16 cellular contexts compared by ENCODE assay signal in genomic region chr2:8999802-9000201, GRCh38. TPM values are rescaled to one million over a fixed set of nuclear protein-coding genes. Genes with fewer than 3 reads are reported as not detected.
DNase-seq lines count a peak whose midpoint lies in the region; ATAC-seq and TF ChIP-seq lines count a peak whose summit lies in the region.
"Had no signal": no experiment of that assay in that cellular context is flagged by ENCODE, and none has a peak within 500 bp of the region (broad histone marks: within the 10 kb centered on the region; RNA-seq: fewer than 3 reads in every experiment).

No MANE protein-coding gene starts in this region.

- H3K27ac ChIP-seq in DOHH2 (ENCODE audit: low read depth, low read length) (no peak overlapping the region), epithelial cell of prostate (peak overlapping the region; percentile 2), right lobe of liver (no peak overlapping the region)
- H3K27ac ChIP-seq: HL-60, Peyer's patch had no signal

- H3K27me3 ChIP-seq in DOHH2 (ENCODE audit: control insufficient read depth, low read length): no peaks in the 10 kb centered on the region
- no peaks in the 10 kb centered on the region for H3K27me3 ChIP-seq in Loucy (ENCODE audit: insufficient read depth, low read length, poor library complexity, severe bottlenecking)
- no peaks in the 10 kb centered on the region for H3K27me3 ChIP-seq in mucosa of stomach (ENCODE audit: control insufficient read depth, insufficient read depth, low read length)
- no peaks in the 10 kb centered on the region for H3K27me3 ChIP-seq in right lobe of liver
- H3K27me3 ChIP-seq: Peyer's patch had no signal

- H3K4me3 ChIP-seq in DOHH2 (ENCODE audit: low read length): peak overlapping the region; percentile 22
- H3K4me3 ChIP-seq in Loucy (ENCODE audit: low read length, poor library complexity, severe bottlenecking): peak overlapping the region; percentile 45
- H3K4me3 ChIP-seq in mucosa of stomach (ENCODE audit: low read length): no peak overlapping the region
- H3K4me3 ChIP-seq in right lobe of liver: no peak overlapping the region
- H3K4me3 ChIP-seq in foreskin fibroblast (ENCODE audit: low read depth in 1 of 2, low read length in 2 of 2): no peak overlapping the region
- H3K4me3 ChIP-seq: Peyer's patch had no signal

- TF ChIP-seq CTCF in DOHH2 (IDR thresholded peaks at IDR 0.05; ENCODE audit: low read depth, low read length, poor library complexity, severe bottlenecking) (no peak), Loucy (conservative IDR thresholded peaks at IDR 0.05; ENCODE audit: low read length) (no peak), right lobe of liver (IDR thresholded peaks at IDR 0.05) (no peak), foreskin fibroblast (IDR thresholded peaks at IDR 0.05; ENCODE audit: low read depth, low read length) (no peak)

- DNase-seq in epithelial cell of prostate (ENCODE audit: low read depth, low spot score): no peak
- no peak for DNase-seq in right lobe of liver
- DNase-seq in foreskin fibroblast: no peak
- no peak for DNase-seq in stimulated activated naive B cell treated with anti-CD40 and anti-IgM and Interleukin-4, amounts not matched to agents 10 μg/mL and 1 μg/mL and 100 μg/mL, for 72 hours
- DNase-seq: CD4-positive, CD25-positive, alpha-beta regulatory T cell; H9; NCI-H1048; NCI-H1436 treated with DMSO at 0.1 percent for 48 hours; NCI-H510A treated with DMSO at 0.1 percent for 48 hours; Peyer's patch; Right ventricle myocardium superior had no signal

- no peaks in the 10 kb centered on the region for H3K36me3 ChIP-seq in DOHH2 (ENCODE audit: control insufficient read depth, low read length)
- H3K36me3 ChIP-seq in Loucy (ENCODE audit: insufficient read depth, low read length): no peaks in the 10 kb centered on the region
- no peaks in the 10 kb centered on the region for H3K36me3 ChIP-seq in mucosa of stomach (ENCODE audit: control insufficient read depth, insufficient read depth, low read length)
- no peaks in the 10 kb centered on the region for H3K36me3 ChIP-seq in right lobe of liver
- H3K36me3 ChIP-seq: Peyer's patch had no signal

- no peak overlapping the region for H2AFZ ChIP-seq in Loucy (ENCODE audit: low read length)

- intact Hi-C loops in right lobe of liver (cut with DNase I): no loop called here

- H3F3A ChIP-seq in DOHH2 (ENCODE audit: control insufficient read depth, insufficient read depth) (peaks cover 3% of the 10 kb centered on the region), Loucy (ENCODE audit: low read depth) (no peaks in the 10 kb centered on the region)

- H3K79me2 ChIP-seq in DOHH2 (ENCODE audit: control insufficient read depth, low read length) (peaks cover 73% of the 10 kb centered on the region), Loucy (ENCODE audit: insufficient read depth, low read length) (peaks cover 86% of the 10 kb centered on the region)

- H3K9ac ChIP-seq in Loucy (ENCODE audit: low read depth, low read length, poor library complexity, severe bottlenecking) (no peak overlapping the region), mucosa of stomach (ENCODE audit: low read length) (peak overlapping the region; percentile 30)

- H3K4me3 Mint-ChIP-seq in stimulated activated naive B cell treated with anti-CD40 and anti-IgM and Interleukin-4, amounts not matched to agents 10 μg/mL and 1 μg/mL and 100 μg/mL, for 72 hours: no peak overlapping the region
- H3K4me3 Mint-ChIP-seq: H9 had no signal

- H3K4me1 Mint-ChIP-seq in stimulated activated naive B cell treated with anti-CD40 and anti-IgM and Interleukin-4, amounts not matched to agents 10 μg/mL and 1 μg/mL and 100 μg/mL, for 72 hours: peaks cover 6 to 23% of the 10 kb centered on the region in 2 donors

- H3K9me3 ChIP-seq in DOHH2 (ENCODE audit: control insufficient read depth, insufficient read depth, low read length) (no peaks in the 10 kb centered on the region), Loucy (ENCODE audit: insufficient read depth, low read depth, low read length) (no peaks in the 10 kb centered on the region), mucosa of stomach (ENCODE audit: control insufficient read depth, low read length) (no peaks in the 10 kb centered on the region), right lobe of liver (no peaks in the 10 kb centered on the region)
- H3K9me3 ChIP-seq: Peyer's patch had no signal

- H3K4me1 ChIP-seq in DOHH2 (ENCODE audit: control insufficient read depth, low read length) (peaks cover 45% of the 10 kb centered on the region), Loucy (ENCODE audit: insufficient read depth, low read length, poor library complexity, severe bottlenecking) (peaks cover 56% of the 10 kb centered on the region), mucosa of stomach (ENCODE audit: control insufficient read depth, insufficient read depth, low read length) (peaks cover 16% of the 10 kb centered on the region), right lobe of liver (peaks cover 0 to 3% (median 0%) of the 10 kb centered on the region in 4 donors)

- H3K9me3 Mint-ChIP-seq in stimulated activated naive B cell treated with anti-CD40 and anti-IgM and Interleukin-4, amounts not matched to agents 10 μg/mL and 1 μg/mL and 100 μg/mL, for 72 hours: no peaks in the 10 kb centered on the region
- H3K9me3 Mint-ChIP-seq: CD4-positive, CD25-positive, alpha-beta regulatory T cell had no signal

- WGBS in right lobe of liver (ENCODE audit: insufficient coverage, low coverage, low lambda C conversion rate, missing lambda C conversion rate): 47% methylated on average over 1 of the region's 1 CpG

- H3K27ac Mint-ChIP-seq in stimulated activated naive B cell treated with anti-CD40 and anti-IgM and Interleukin-4, amounts not matched to agents 10 μg/mL and 1 μg/mL and 100 μg/mL, for 72 hours: no peak overlapping the region
- H3K27ac Mint-ChIP-seq: CD4-positive, CD25-positive, alpha-beta regulatory T cell; H9 had no signal

- ATAC-seq in right lobe of liver (no peak), HG02885 (IDR thresholded peaks at IDR 0.05; ENCODE audit: poor library complexity, unreplicated experiment) (no peak)
- no peak for ATAC-seq in stimulated activated naive B cell treated with anti-CD40 and anti-IgM and Interleukin-4, amounts not matched to agents 10 μg/mL and 1 μg/mL and 100 μg/mL, for 72 hours (replicated peaks)

- H4K20me1 ChIP-seq in DOHH2 (ENCODE audit: control insufficient read depth, insufficient read depth, low read depth, low read length) (no peaks in the 10 kb centered on the region), Loucy (ENCODE audit: insufficient read depth, low read length, poor library complexity, severe bottlenecking) (peaks cover 20% of the 10 kb centered on the region)

- H3K4me2 ChIP-seq in DOHH2 (ENCODE audit: low read length) (peak overlapping the region; percentile 60), Loucy (ENCODE audit: low read depth, low read length, poor library complexity, severe bottlenecking) (peak overlapping the region; percentile 62)

- TF ChIP-seq POLR2A in right lobe of liver (IDR thresholded peaks at IDR 0.05): no peak

- peaks cover 14 to 15% of the 10 kb centered on the region in 2 donors for H3K27me3 Mint-ChIP-seq in stimulated activated naive B cell treated with anti-CD40 and anti-IgM and Interleukin-4, amounts not matched to agents 10 μg/mL and 1 μg/mL and 100 μg/mL, for 72 hours

- H3K36me3 Mint-ChIP-seq in stimulated activated naive B cell treated with anti-CD40 and anti-IgM and Interleukin-4, amounts not matched to agents 10 μg/mL and 1 μg/mL and 100 μg/mL, for 72 hours: no peaks in the 10 kb centered on the region
- H3K36me3 Mint-ChIP-seq: CD4-positive, CD25-positive, alpha-beta regulatory T cell had no signal

- H3K9me2 ChIP-seq in DOHH2 (replicated peaks; ENCODE audit: control insufficient read depth, low read length) (no peaks in the 10 kb centered on the region), Loucy (replicated peaks; ENCODE audit: low read depth, low read length) (no peaks in the 10 kb centered on the region)

RNA-seq across cellular contexts. Expression of gene MBOAT2, which starts 3.7 kb away (rescaled TPM):
- total RNA-seq in right lobe of liver: 1 to 10 TPM in 4 of 6 experiments, under 1 TPM in 2; 0.50 to 1.9 (median 1.5) TPM

Comparison
In these comparisons a context has a peak if more than half of its experiments do, and no peak if none do; other contexts are left out.
1. H3K4me3 ChIP-seq: peak in DOHH2 (single experiment) and Loucy (single experiment); none in mucosa of stomach (single experiment), right lobe of liver (0 of 3) and foreskin fibroblast (0 of 2).